In genomic region chr4:57373971-57374370, GRCh38 we compare ENCODE assay signal across 21 cellular contexts.
"Had no signal": no experiment of that assay in that cellular context is flagged by ENCODE, and none has a peak within 500 bp of the region (broad histone marks: within the 10 kb centered on the region; RNA-seq: fewer than 3 reads in every experiment).

No MANE protein-coding gene starts in this region.

- H3K27ac ChIP-seq: colonic mucosa, heart left ventricle, neutrophil, sigmoid colon, stomach, thoracic aorta, transverse colon had no signal

- H3K27me3 ChIP-seq: colonic mucosa, heart left ventricle, neutrophil, sigmoid colon, stomach, transverse colon had no signal

- H3K36me3 ChIP-seq: colonic mucosa, heart left ventricle, neutrophil, sigmoid colon, stomach, thoracic aorta, transverse colon had no signal

- H3K4me1 ChIP-seq: colonic mucosa, sigmoid colon, stomach, transverse colon had no signal

- H3K27ac Mint-ChIP-seq: naive thymus-derived CD4-positive, alpha-beta T cell; nephron progenitor cell had no signal

- H3K4me3 Mint-ChIP-seq: naive thymus-derived CD4-positive, alpha-beta T cell; nephron progenitor cell had no signal

- DNase-seq: colonic mucosa; dermis blood vessel endothelial cell; heart left ventricle; hippocampal formation; left colon; left ventricle myocardium superior; mesenchymal stem cell; naive thymus-derived CD4-positive, alpha-beta T cell; nephron progenitor cell; posterior cingulate gyrus; sigmoid colon; small intestine; stimulated activated CD4-positive, alpha-beta T cell treated with anti-CD3 and anti-CD28 coated beads, Interleukin-12 subunit alpha, Interleukin-12 subunit beta, amount 100 ng/mL, for 4 hours; stimulated activated naive CD4-positive, alpha-beta T cell; stomach; substantia nigra; transverse colon had no signal

- H3K4me1 Mint-ChIP-seq: naive thymus-derived CD4-positive, alpha-beta T cell had no signal

- FAIRE-seq: frontal cortex, small intestine had no signal

- H3K9me3 ChIP-seq: colonic mucosa, neutrophil, sigmoid colon, stomach, thoracic aorta, transverse colon had no signal

- H3K36me3 Mint-ChIP-seq: naive thymus-derived CD4-positive, alpha-beta T cell had no signal

- ATAC-seq: heart left ventricle; left colon; left ventricle myocardium superior; naive thymus-derived CD4-positive, alpha-beta T cell had no signal

- H3K4me3 ChIP-seq: colonic mucosa, heart left ventricle, lung, sigmoid colon, stomach, thoracic aorta, transverse colon had no signal
